In genomic region chr12:25463005-25463404, GRCh38 we compare ENCODE assay signal across 29 cellular contexts.
"Had no signal": no experiment of that assay in that cellular context is flagged by ENCODE, and none has a peak within 500 bp of the region (broad histone marks: within the 10 kb centered on the region; RNA-seq: fewer than 3 reads in every experiment).

No MANE protein-coding gene starts in this region.

- H3K27ac Mint-ChIP-seq: naive thymus-derived CD4-positive, alpha-beta T cell; natural killer cell; nephron; progenitor cell of endocrine pancreas; stimulated activated effector memory CD8-positive, alpha-beta T cell treated with anti-CD3 and anti-CD28 coated beads, Interleukin-12 subunit alpha, Interleukin-12 subunit beta, amount 100 ng/mL, for 72 hours; stimulated activated naive B cell treated with anti-CD40 and anti-IgM and Interleukin-4, amounts not matched to agents 10 μg/mL and 1 μg/mL and 100 μg/mL, for 72 hours; stimulated activated naive CD8-positive, alpha-beta T cell treated with anti-CD3 and anti-CD28 coated beads, Interleukin-15, Interleukin-2, amounts not matched to agents 100 ng/mL and 50 ng/mL, for 24 hours had no signal

- H3K27ac ChIP-seq: neutrophil, ovary, parathyroid adenoma, psoas muscle, skin epidermis, spleen, stomach, thoracic aorta, thyroid gland, tibial nerve, upper lobe of right lung, uterus had no signal

- H3K4me1 Mint-ChIP-seq: nephron; stimulated activated effector memory CD8-positive, alpha-beta T cell treated with anti-CD3 and anti-CD28 coated beads, Interleukin-12 subunit alpha, Interleukin-12 subunit beta, amount 100 ng/mL, for 72 hours had no signal

- H3K36me3 Mint-ChIP-seq: natural killer cell; stimulated activated effector memory CD8-positive, alpha-beta T cell treated with anti-CD3 and anti-CD28 coated beads, Interleukin-12 subunit alpha, Interleukin-12 subunit beta, amount 100 ng/mL, for 72 hours had no signal

- H3K4me2 ChIP-seq: smooth muscle cell had no signal

- H3K79me2 ChIP-seq: parathyroid adenoma had no signal

- ATAC-seq: naive thymus-derived CD4-positive, alpha-beta T cell; natural killer cell; psoas muscle; right cardiac atrium; sciatic nerve; stimulated activated effector memory CD8-positive, alpha-beta T cell treated with anti-CD3 and anti-CD28 coated beads, Interleukin-12 subunit alpha, Interleukin-12 subunit beta, amount 100 ng/mL, for 72 hours; stimulated activated naive B cell treated with anti-CD40 and anti-IgM and Interleukin-4, amounts not matched to agents 10 μg/mL and 1 μg/mL and 100 μg/mL, for 72 hours; upper lobe of right lung had no signal

- H3K36me3 ChIP-seq: neutrophil, ovary, spleen, stomach, thoracic aorta, thyroid gland, tibial nerve, upper lobe of right lung, uterus had no signal

- H3K4me1 ChIP-seq: parathyroid adenoma, psoas muscle, stomach, thyroid gland, upper lobe of right lung, uterus had no signal

- H3K27me3 Mint-ChIP-seq: progenitor cell of endocrine pancreas; stimulated activated naive B cell treated with anti-CD40 and anti-IgM and Interleukin-4, amounts not matched to agents 10 μg/mL and 1 μg/mL and 100 μg/mL, for 72 hours; stimulated activated naive CD8-positive, alpha-beta T cell treated with anti-CD3 and anti-CD28 coated beads, Interleukin-15, Interleukin-2, amounts not matched to agents 100 ng/mL and 50 ng/mL, for 24 hours had no signal

- DNase-seq: naive thymus-derived CD4-positive, alpha-beta T cell; natural killer cell; nucleus accumbens; ovary; posterior cingulate gyrus; psoas muscle; right cardiac atrium; spleen; stimulated activated CD4-positive, alpha-beta T cell treated with anti-CD3 and anti-CD28 coated beads, Interleukin-12 subunit alpha, Interleukin-12 subunit beta, amount 100 ng/mL, for 4 hours; stimulated activated CD4-positive, alpha-beta T cell treated with anti-CD3 and anti-CD28 coated beads, Interleukin-1b, Interleukin-23, amount 100 ng/mL, for 48 hours; stimulated activated CD4-positive, alpha-beta T cell treated with anti-CD3 and anti-CD28 coated beads, Interleukin-4, amount 100 ng/mL, for 1 hour; stimulated activated naive B cell treated with anti-CD40 and anti-IgM and Interleukin-4, amounts not matched to agents 10 μg/mL and 1 μg/mL and 100 μg/mL, for 72 hours; stimulated activated naive CD4-positive, alpha-beta T cell treated with Interleukin-2 at 50 U/mL for 16 hours; stomach; thyroid gland; trophoblast cell; upper lobe of right lung; uterus had no signal

- H3K9me3 Mint-ChIP-seq: natural killer cell; stimulated activated effector memory CD8-positive, alpha-beta T cell treated with anti-CD3 and anti-CD28 coated beads, Interleukin-12 subunit alpha, Interleukin-12 subunit beta, amount 100 ng/mL, for 72 hours; stimulated activated naive CD8-positive, alpha-beta T cell treated with anti-CD3 and anti-CD28 coated beads, Interleukin-15, Interleukin-2, amounts not matched to agents 100 ng/mL and 50 ng/mL, for 24 hours had no signal

- H3K4me3 ChIP-seq: ovary, psoas muscle, skin epidermis, smooth muscle cell, spleen, stomach, thoracic aorta, thyroid gland, tibial nerve, upper lobe of right lung, uterus had no signal

- H3K27me3 ChIP-seq: neutrophil, ovary, spleen, stomach, thyroid gland, tibial nerve, upper lobe of right lung, uterus had no signal

- H3K4me3 Mint-ChIP-seq: naive thymus-derived CD4-positive, alpha-beta T cell; natural killer cell; nephron; stimulated activated effector memory CD8-positive, alpha-beta T cell treated with anti-CD3 and anti-CD28 coated beads, Interleukin-12 subunit alpha, Interleukin-12 subunit beta, amount 100 ng/mL, for 72 hours; stimulated activated naive B cell treated with anti-CD40 and anti-IgM and Interleukin-4, amounts not matched to agents 10 μg/mL and 1 μg/mL and 100 μg/mL, for 72 hours; stimulated activated naive CD8-positive, alpha-beta T cell treated with anti-CD3 and anti-CD28 coated beads, Interleukin-15, Interleukin-2, amounts not matched to agents 100 ng/mL and 50 ng/mL, for 24 hours had no signal

- H2AFZ ChIP-seq: parathyroid adenoma had no signal
